ENCODE assay signal across 18 cellular contexts in genomic region chr2:70403267-70404053, GRCh38.
A peak's percentile ranks its signal among the peaks of the same experiment; 100 is the strongest.
DNase-seq lines count a peak whose midpoint lies in the region; TF ChIP-seq lines count a peak whose summit lies in the region.
"Had no signal": no experiment of that assay in that cellular context is flagged by ENCODE, and none has a peak within 500 bp of the region (broad histone marks: within the 10 kb centered on the region; RNA-seq: fewer than 3 reads in every experiment).

No MANE protein-coding gene starts in this region.

- 93% methylated on average over 8 of the region's 8 CpGs for WGBS in hepatocyte (ENCODE audit: low lambda C conversion rate, missing lambda C conversion rate)

- no peaks in the 10 kb centered on the region for H3K79me2 ChIP-seq in hepatocyte

- no peaks in the 10 kb centered on the region for H3K9me3 Mint-ChIP-seq in Calu3 (ENCODE audit: low read depth, unreplicated experiment)
- H3K9me3 Mint-ChIP-seq: dendritic cell treated with granulocyte-macrophage colony-stimulating factor and Interleukin-4, amounts not matched to agents 40 ng/mL and 50 ng/mL, for 4 days had no signal

- no peak overlapping the region for H2AFZ ChIP-seq in hepatocyte

- DNase-seq in Calu3 = peak; percentile 10
- peak; percentile 93 for DNase-seq in HT-29 (ENCODE audit: low spot score)
- peak; percentile 2 for DNase-seq in NCI-H748 treated with DMSO at 0.1 percent for 48 hours (lab: John Stamatoyannopoulos, UW)
- DNase-seq in islet precursor cell = peak; percentile 26
- DNase-seq in stimulated activated naive CD4-positive, alpha-beta T cell treated with Interleukin-2 at 50 U/mL for 16 hours (lab: John Stamatoyannopoulos, UW) = no peak
- no peak for DNase-seq in superior temporal gyrus (ENCODE audit: extremely low spot score)
- DNase-seq in GM03348 (ENCODE audit: low spot score) = no peak
- no peak for DNase-seq in hepatocyte (ENCODE audit: low spot score)
- DNase-seq: activated CD8-positive, alpha-beta memory T cell treated with anti-CD3 and anti-CD28 coated beads for 24 hours; aorta; esophagus squamous epithelium; GDM1; left lung; naive B cell; NCI-H1092; substantia nigra had no signal

- H3K36me3 Mint-ChIP-seq in Calu3 (ENCODE audit: insufficient read depth, unreplicated experiment) = no peaks in the 10 kb centered on the region
- H3K36me3 Mint-ChIP-seq: naive B cell had no signal

- H3K27ac Mint-ChIP-seq in Calu3 (ENCODE audit: unreplicated experiment) = no peak overlapping the region
- H3K27ac Mint-ChIP-seq: dendritic cell treated with granulocyte-macrophage colony-stimulating factor and Interleukin-4, amounts not matched to agents 40 ng/mL and 50 ng/mL, for 4 days had no signal

- H3K27me3 Mint-ChIP-seq in Calu3 (ENCODE audit: unreplicated experiment) = peaks cover 7% of the 10 kb centered on the region

- H3K36me3 ChIP-seq in hepatocyte (replicated peaks; ENCODE audit: insufficient read depth, low read depth) = no peaks in the 10 kb centered on the region
- H3K36me3 ChIP-seq: esophagus squamous epithelium, left lung had no signal

- H4K20me1 ChIP-seq in hepatocyte (ENCODE audit: insufficient read depth, poor library complexity, severe bottlenecking) = no peaks in the 10 kb centered on the region

- no peak overlapping the region for H3K4me3 Mint-ChIP-seq in Calu3 (ENCODE audit: low read depth, unreplicated experiment)
- H3K4me3 Mint-ChIP-seq: dendritic cell treated with granulocyte-macrophage colony-stimulating factor and Interleukin-4, amounts not matched to agents 40 ng/mL and 50 ng/mL, for 4 days; naive B cell had no signal

- peaks cover 3% of the 10 kb centered on the region for H3K27me3 ChIP-seq in hepatocyte

- TF ChIP-seq CTCF in Calu3 (IDR thresholded peaks at IDR 0.05; ENCODE audit: unreplicated experiment) (no peak), hepatocyte (IDR thresholded peaks at IDR 0.05; ENCODE audit: poor library complexity) (no peak)

- H3K9me2 ChIP-seq in hepatocyte (replicated peaks; ENCODE audit: insufficient read depth) = no peaks in the 10 kb centered on the region

- no peaks in the 10 kb centered on the region for H3K4me1 ChIP-seq in hepatocyte (ENCODE audit: insufficient read depth)
- H3K4me1 ChIP-seq: left lung had no signal

- CTCF ChIA-PET in Calu3 (lab: Charles Lee) = interaction anchor here (0.5 to 0.6 kb wide), 2 partner anchors 39 to 48 kb away, joined by 3 to 4 read pairs; no protein-coding TSS in a partner anchor

- peaks cover 20% of the 10 kb centered on the region for H3K4me1 Mint-ChIP-seq in Calu3 (ENCODE audit: low read depth, unreplicated experiment)
- H3K4me1 Mint-ChIP-seq: naive B cell had no signal

- no TSS peak for BruUV-seq in Calu3 (replicated peaks; lab: Mats Ljungman, UMichigan)

- intact Hi-C loops in Calu3 (cut with micrococcal nuclease; ENCODE audit: unreplicated experiment) = no loop called here

- H3K27ac ChIP-seq in hepatocyte = no peak overlapping the region
- H3K27ac ChIP-seq: left lung, SK-N-MC had no signal

- no peak overlapping the region for H3K4me2 ChIP-seq in hepatocyte

- H3K4me3 ChIP-seq in hepatocyte = no peak overlapping the region
- H3K4me3 ChIP-seq: esophagus squamous epithelium, left lung, SK-N-MC had no signal

- H3K9me3 ChIP-seq in hepatocyte (ENCODE audit: low read depth) = no peaks in the 10 kb centered on the region
- H3K9me3 ChIP-seq: esophagus squamous epithelium, left lung had no signal

Comparison
In these comparisons a context has a peak if more than half of its experiments do, and no peak if none do; other contexts are left out.
1. DNase-seq: peak in Calu3 (single experiment), HT-29 (single experiment), NCI-H748 treated with DMSO at 0.1 percent for 48 hours (single experiment) and islet precursor cell (single experiment); none in stimulated activated naive CD4-positive, alpha-beta T cell treated with Interleukin-2 at 50 U/mL for 16 hours (single experiment), superior temporal gyrus (single experiment), GM03348 (single experiment) and hepatocyte (single experiment).